Comparison of ENCODE assay signal across 20 cellular contexts in genomic region chr14:104343294-104343625, GRCh38.
"Had no signal": no experiment of that assay in that cellular context is flagged by ENCODE, and none has a peak within 500 bp of the region (broad histone marks: within the 10 kb centered on the region; RNA-seq: fewer than 3 reads in every experiment).

No MANE protein-coding gene starts in this region.

- H3K4me3 Mint-ChIP-seq: dendritic cell treated with granulocyte-macrophage colony-stimulating factor and Interleukin-4, amounts not matched to agents 40 ng/mL and 50 ng/mL, for 4 days; effector memory CD8-positive, alpha-beta T cell; stimulated activated naive B cell treated with anti-CD40 and anti-IgM and Interleukin-4, amounts not matched to agents 10 μg/mL and 1 μg/mL and 100 μg/mL, for 72 hours; stimulated activated naive CD8-positive, alpha-beta T cell treated with anti-CD3 and anti-CD28 coated beads, Interleukin-15, amount 100 ng/mL, for 72 hours had no signal

- H3K27ac Mint-ChIP-seq: dendritic cell treated with granulocyte-macrophage colony-stimulating factor and Interleukin-4, amounts not matched to agents 40 ng/mL and 50 ng/mL, for 4 days; effector memory CD8-positive, alpha-beta T cell; naive B cell; stimulated activated naive B cell treated with anti-CD40 and anti-IgM and Interleukin-4, amounts not matched to agents 10 μg/mL and 1 μg/mL and 100 μg/mL, for 72 hours; stimulated activated naive CD8-positive, alpha-beta T cell treated with anti-CD3 and anti-CD28 coated beads, Interleukin-15, amount 100 ng/mL, for 72 hours had no signal

- H3K4me1 ChIP-seq: gastrocnemius medialis, left ventricle myocardium inferior, tibial nerve, upper lobe of right lung had no signal

- H3K9me3 ChIP-seq: gastrocnemius medialis, testis had no signal

- H3K4me3 ChIP-seq: esophagus muscularis mucosa, gastrocnemius medialis, heart right ventricle, left ventricle myocardium inferior, lung, skin epidermis, testis, tibial nerve, upper lobe of right lung had no signal

- ATAC-seq: effector memory CD8-positive, alpha-beta T cell; gastrocnemius medialis; sciatic nerve; stimulated activated naive B cell treated with anti-CD40 and anti-IgM and Interleukin-4, amounts not matched to agents 10 μg/mL and 1 μg/mL and 100 μg/mL, for 72 hours; stimulated activated naive CD8-positive, alpha-beta T cell treated with anti-CD3 and anti-CD28 coated beads, Interleukin-15, amount 100 ng/mL, for 72 hours had no signal

- H3K27ac ChIP-seq: epithelial cell of prostate, esophagus muscularis mucosa, gastrocnemius medialis, heart right ventricle, left ventricle myocardium inferior, skin epidermis, testis, tibial nerve, upper lobe of right lung had no signal

- H3K4me1 Mint-ChIP-seq: stimulated activated naive B cell treated with anti-CD40 and anti-IgM and Interleukin-4, amounts not matched to agents 10 μg/mL and 1 μg/mL and 100 μg/mL, for 72 hours; stimulated activated naive CD8-positive, alpha-beta T cell treated with anti-CD3 and anti-CD28 coated beads, Interleukin-15, amount 100 ng/mL, for 72 hours had no signal

- H3K36me3 ChIP-seq: esophagus muscularis mucosa, gastrocnemius medialis, heart right ventricle, left ventricle myocardium inferior, tibial nerve, upper lobe of right lung had no signal

- DNase-seq: effector memory CD8-positive, alpha-beta T cell; gastrocnemius medialis; heart right ventricle; hypothalamus; left ventricle myocardium inferior; mesenchymal stem cell; naive B cell; stimulated activated CD4-positive, alpha-beta T cell treated with anti-CD3 and anti-CD28 coated beads, Interleukin-2, amount 100 ng/mL, for 24 hours; stimulated activated CD4-positive, alpha-beta T cell treated with anti-CD3 and anti-CD28 coated beads, Interleukin-4, amount 100 ng/mL, for 4 hours; stimulated activated naive B cell treated with anti-CD40 and anti-IgM and Interleukin-4, amounts not matched to agents 10 μg/mL and 1 μg/mL and 100 μg/mL, for 72 hours; stimulated activated naive CD8-positive, alpha-beta T cell treated with anti-CD3 and anti-CD28 coated beads, Interleukin-15, amount 100 ng/mL, for 72 hours had no signal

- H3K27me3 ChIP-seq: testis had no signal
